8 cellular contexts compared by ENCODE assay signal in genomic region chr3:126245811-126246727, GRCh38.
DNase-seq lines count a peak whose midpoint lies in the region; ATAC-seq and TF ChIP-seq lines count a peak whose summit lies in the region.

No MANE protein-coding gene starts in this region.

- CTCF ChIA-PET in A673 (lab: Charles Lee), result interaction anchor here (0.6 kb wide), 1 partner anchor 46 kb away, joined by 5 read pairs; no protein-coding TSS in a partner anchor
- CTCF ChIA-PET in T-cell (lab: Charles Lee), result interaction anchor here (0.6 kb wide), 3 partner anchors 16 to 1343 kb away, joined by 3 to 5 read pairs (median 3); no protein-coding TSS in a partner anchor

- H3K4me3 ChIP-seq in A673 (ENCODE audit: low read depth, low read length, poor library complexity, severe bottlenecking), result no peak overlapping the region
- H3K4me3 ChIP-seq in coronary artery, result no peak overlapping the region
- H3K4me3 ChIP-seq in mesendoderm (ENCODE audit: low read length), result no peak overlapping the region

- DNase-seq in A673 (ENCODE audit: low spot score), result peak; percentile 70
- DNase-seq in GM13977 (ENCODE audit: low spot score), result no peak
- DNase-seq in NOMO-1 treated with DMSO at 0.1 percent for 48 hours (lab: John Stamatoyannopoulos, UW; ENCODE audit: unreplicated experiment), result peak; percentile 48
- no peak for DNase-seq in coronary artery (ENCODE audit: low spot score)
- DNase-seq in mesendoderm, result peak; percentile 58
- no peak for DNase-seq in T-cell

- H2BK15ac ChIP-seq in mesendoderm (replicated peaks; ENCODE audit: low read depth), result no peak overlapping the region

- no peak overlapping the region for H3K18ac ChIP-seq in mesendoderm (ENCODE audit: low read length)

- peaks cover 3% of the 10 kb centered on the region for H3K9me3 ChIP-seq in A673 (ENCODE audit: low read depth, low read length, poor library complexity, severe bottlenecking)

- no peaks in the 10 kb centered on the region for H3K36me3 ChIP-seq in A673 (ENCODE audit: insufficient read depth, low read length, poor library complexity, severe bottlenecking)
- no peaks in the 10 kb centered on the region for H3K36me3 ChIP-seq in mesendoderm (ENCODE audit: control insufficient read depth, insufficient read depth, low read length)

- H3K79me2 ChIP-seq in mesendoderm (ENCODE audit: control insufficient read depth, insufficient read depth, low read length), result no peaks in the 10 kb centered on the region

- H2AK5ac ChIP-seq in mesendoderm (ENCODE audit: low read length), result no peak overlapping the region

- H3K79me1 ChIP-seq in mesendoderm (ENCODE audit: low read length), result no peaks in the 10 kb centered on the region

- H3K9ac ChIP-seq in mesendoderm (ENCODE audit: low read length), result no peak overlapping the region

- H4K5ac ChIP-seq in mesendoderm (ENCODE audit: low read length), result no peak overlapping the region

- no peak overlapping the region for H3K56ac ChIP-seq in mesendoderm (ENCODE audit: low read length)

- no peak overlapping the region for H3K27ac Mint-ChIP-seq in T-cell

- peaks cover 0 to 6% of the 10 kb centered on the region in 2 donors for H3K27me3 Mint-ChIP-seq in T-cell

- no peaks in the 10 kb centered on the region for H3K4me1 Mint-ChIP-seq in T-cell

- no peak overlapping the region for H3K27ac ChIP-seq in A673 (ENCODE audit: low read depth, low read length, poor library complexity, severe bottlenecking)
- H3K27ac ChIP-seq in coronary artery, result no peak overlapping the region
- H3K27ac ChIP-seq in mesendoderm (ENCODE audit: low read depth, low read length), result no peak overlapping the region

- no peaks in the 10 kb centered on the region for H3K27me3 ChIP-seq in A673 (replicated peaks; ENCODE audit: insufficient read depth, low read depth, low read length, poor library complexity)
- H3K27me3 ChIP-seq in mesendoderm (ENCODE audit: insufficient read depth, low read length, poor library complexity), result no peaks in the 10 kb centered on the region

- no CpG with 5 or more reads among the region's 14 CpGs for WGBS in mesendoderm (ENCODE audit: extremely low coverage, insufficient coverage, low lambda C conversion rate)

- no peak overlapping the region for H3K4ac ChIP-seq in mesendoderm (ENCODE audit: low read depth, low read length)

- no peaks in the 10 kb centered on the region for H3K36me3 Mint-ChIP-seq in T-cell

- TF ChIP-seq CTCF in A673 (conservative IDR thresholded peaks at IDR 0.05; ENCODE audit: low read depth, low read length) (peak; percentile 66), GM13977 (IDR thresholded peaks at IDR 0.05; ENCODE audit: extremely low read depth, insufficient read depth, missing control alignments) (peak; percentile 64), coronary artery (IDR thresholded peaks at IDR 0.05) (peak; percentile 27)

- H3K4me1 ChIP-seq in A673 (ENCODE audit: insufficient read depth, low read length, poor library complexity, severe bottlenecking) (no peaks in the 10 kb centered on the region), mesendoderm (ENCODE audit: control insufficient read depth, low read depth, low read length) (no peaks in the 10 kb centered on the region)

- H3K4me2 ChIP-seq in mesendoderm (ENCODE audit: low read length), result no peak overlapping the region

- POLR2A ChIA-PET in A673 (lab: Charles Lee; ENCODE audit: low non-redundant PET), result interaction anchor here (0.6 kb wide), 1 partner anchor 987 kb away, joined by 5 read pairs; no protein-coding TSS in a partner anchor
- POLR2A ChIA-PET in T-cell (lab: Charles Lee), result no interaction called here

- intact Hi-C loops in A673 (cut with micrococcal nuclease; ENCODE audit: unreplicated experiment), result no loop called here

- no peak overlapping the region for H2BK5ac ChIP-seq in mesendoderm (ENCODE audit: low read length)

- in situ Hi-C loops in GM13977 (cut with MboI; ENCODE audit: low pct_unique_long_range_greater_than_20kb, low sequenced_read_pairs, unreplicated experiment), result no loop called here

- no peak overlapping the region for H2BK120ac ChIP-seq in mesendoderm (ENCODE audit: low read depth, low read length)

- H3K23ac ChIP-seq in mesendoderm (ENCODE audit: low read length), result no peak overlapping the region

- no peak overlapping the region for H3K4me3 Mint-ChIP-seq in T-cell

- H3K9me3 Mint-ChIP-seq in T-cell, result peaks cover 0 to 16% (median 8%) of the 10 kb centered on the region in 3 donors

- ATAC-seq in HG03571 (IDR thresholded peaks at IDR 0.05; ENCODE audit: unreplicated experiment), result no peak
- ATAC-seq in T-cell (replicated peaks in 1 of 4), result no peak
- ATAC-seq in HG03175 (IDR thresholded peaks at IDR 0.05; ENCODE audit: unreplicated experiment), result no peak

- no TSS peak for BruUV-seq in A673 (replicated peaks; lab: Mats Ljungman, UMichigan)

- no peak overlapping the region for H4K8ac ChIP-seq in mesendoderm (ENCODE audit: low read depth, low read length)

Comparison
In these comparisons a context has a peak if more than half of its experiments do, and no peak if none do; other contexts are left out.
1. DNase-seq: peak in A673 (single experiment), NOMO-1 treated with DMSO at 0.1 percent for 48 hours (single experiment) and mesendoderm (single experiment); none in GM13977 (single experiment), coronary artery (single experiment) and T-cell (0 of 34).
2. Peak in every context shown above with its lines, with median percentiles within 50 percentile points of each other: CTCF ChIP-seq.